ENCODE assay signal across 8 cellular contexts in genomic region chr6:129774697-129775447, GRCh38.
DNase-seq lines count a peak whose midpoint lies in the region; ATAC-seq and TF ChIP-seq lines count a peak whose summit lies in the region.

No MANE protein-coding gene starts in this region.

- no peak overlapping the region for H3K4me3 ChIP-seq in GM12864 (ENCODE audit: low read depth, low read length)
- H3K4me3 ChIP-seq in KMS-11 (IDR thresholded peaks at IDR 0.05; ENCODE audit: insufficient read depth, low read depth, low read length): no peak overlapping the region
- peak overlapping the region in 4 of 10 donors; percentile 17 to 36 (median 22) for H3K4me3 ChIP-seq in heart right ventricle
- H3K4me3 ChIP-seq in prostate gland: no peak overlapping the region

- peak overlapping the region; percentile 42; the same call in 1 of the 2 replicates for H3K4me2 ChIP-seq in KMS-11

- no peak overlapping the region for H3K9ac ChIP-seq in KMS-11

- intact Hi-C loops in heart right ventricle (cut with DNase I): loop anchor here in 2 of 10 donors (10.0 kb wide), 1 partner anchor 240 kb away; the partner anchor contains the start of gene L3MBTL3 (in 2 of the 2)
- intact Hi-C loops in prostate gland (cut with DNase I): no loop called here

- H3K27me3 ChIP-seq in KMS-11 (ENCODE audit: insufficient read depth, low read depth): no peaks in the 10 kb centered on the region
- H3K27me3 ChIP-seq in heart right ventricle: peaks cover 0 to 11% (median 5%) of the 10 kb centered on the region in 7 donors
- no peaks in the 10 kb centered on the region for H3K27me3 ChIP-seq in prostate gland (replicated peaks; ENCODE audit: insufficient read depth)

- peak; percentile 35 for DNase-seq in GM12864 (ENCODE audit: low read depth)
- DNase-seq in RPMI7951 (ENCODE audit: low read depth): peak; percentile 78
- DNase-seq in amniotic epithelial cell (ENCODE audit: low read depth): peak; percentile 79
- peak; percentile 41 to 67 for DNase-seq in heart right ventricle
- DNase-seq in prostate gland (ENCODE audit: low spot score): peak; percentile 25

- peak overlapping the region; percentile 92 for H2AFZ ChIP-seq in KMS-11 (ENCODE audit: low read depth)

- no peaks in the 10 kb centered on the region for H3K36me3 ChIP-seq in KMS-11 (ENCODE audit: insufficient read depth)
- no peaks in the 10 kb centered on the region for H3K36me3 ChIP-seq in heart right ventricle
- H3K36me3 ChIP-seq in prostate gland: no peaks in the 10 kb centered on the region

- ATAC-seq in heart right ventricle: peak in 7 of 8 donors; percentile 57 to 81 (median 71)
- no peak for ATAC-seq in HG03342 (IDR thresholded peaks at IDR 0.05; ENCODE audit: unreplicated experiment)

- TF ChIP-seq CTCF in 22Rv1 (IDR thresholded peaks at IDR 0.05) (peak; percentile 95), GM12864 (IDR thresholded peaks at IDR 0.05; ENCODE audit: low read depth, low read length, missing control alignments) (peak; percentile 91), KMS-11 (conservative IDR thresholded peaks at IDR 0.05; ENCODE audit: low read depth, low read length) (peak; percentile 94), heart right ventricle (IDR thresholded peaks at IDR 0.05) (peak; percentile 65 to 95 (median 88)), prostate gland (IDR thresholded peaks at IDR 0.05) (peak; percentile 47 to 68 (median 60))

- H3K79me2 ChIP-seq in KMS-11 (ENCODE audit: insufficient read depth, low read depth): no peaks in the 10 kb centered on the region

- H4K20me1 ChIP-seq in KMS-11 (ENCODE audit: insufficient read depth): no peaks in the 10 kb centered on the region

- no peak for TF ChIP-seq POLR2A in prostate gland (IDR thresholded peaks at IDR 0.05)

- H3K9me3 ChIP-seq in heart right ventricle: peaks cover 0 to 18% (median 3%) of the 10 kb centered on the region in 11 donors
- no peaks in the 10 kb centered on the region for H3K9me3 ChIP-seq in prostate gland

- H3K4me1 ChIP-seq in KMS-11 (ENCODE audit: low read depth, poor library complexity, severe bottlenecking): peaks cover 12% of the 10 kb centered on the region
- H3K4me1 ChIP-seq in heart right ventricle: no peaks in the 10 kb centered on the region
- no peaks in the 10 kb centered on the region for H3K4me1 ChIP-seq in prostate gland (replicated peaks)

- H3K27ac ChIP-seq in 22Rv1 (no peak overlapping the region), KMS-11 (no peak overlapping the region), heart right ventricle (no peak overlapping the region), prostate gland (no peak overlapping the region)

- WGBS in heart right ventricle, 2 donors: 22 to 24% methylated on average over 8 of the region's 8 CpGs
- 37% methylated on average over 8 of the region's 8 CpGs for WGBS in prostate gland

Comparison
In these comparisons a context has a peak if more than half of its experiments do, and no peak if none do; other contexts are left out.
1. DNase-seq: peak in every context shown above with its lines; median percentile 79 in amniotic epithelial cell; 78 in RPMI7951; 54 in heart right ventricle; 35 in GM12864; 25 in prostate gland.